In the genomic region with DNA sequence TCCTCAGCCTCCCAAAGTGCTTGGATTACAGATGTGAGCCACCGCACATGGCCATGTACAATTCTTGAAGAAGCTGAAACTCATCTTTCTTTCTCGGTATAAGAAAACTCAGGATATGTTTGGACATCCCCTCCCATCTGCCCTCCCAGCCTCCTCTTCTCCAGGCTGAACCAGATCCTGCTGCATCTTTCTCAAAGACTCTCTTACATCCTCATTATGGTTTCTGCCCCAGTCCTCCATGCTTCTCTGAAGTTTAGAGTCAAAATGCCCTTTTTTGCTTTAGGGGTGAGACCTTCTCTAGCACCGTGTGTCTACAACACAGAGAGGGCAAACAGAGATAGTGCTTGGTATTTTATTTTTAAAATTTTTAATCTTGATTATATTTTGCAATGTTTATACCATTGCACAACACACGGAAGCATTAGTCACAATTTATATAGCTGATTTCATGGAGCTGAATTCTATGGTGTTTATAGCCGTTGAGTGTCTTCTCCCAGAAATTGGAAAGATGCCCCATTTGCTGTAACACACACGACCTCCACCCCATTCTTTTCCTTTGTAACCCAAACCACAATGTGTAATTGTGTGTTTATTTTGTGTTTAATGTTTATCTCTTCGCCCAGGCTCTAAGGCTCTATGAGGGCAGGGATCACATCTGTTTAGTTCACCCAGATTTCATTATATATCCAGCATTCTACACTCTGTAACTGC, we compare ENCODE assay signal across 15 cellular contexts.
DNase-seq lines count a peak whose midpoint lies in the region; ATAC-seq and TF ChIP-seq lines count a peak whose summit lies in the region.
"Had no signal": no experiment of that assay in that cellular context is flagged by ENCODE, and none has a peak within 500 bp of the region (broad histone marks: within the 10 kb centered on the region; RNA-seq: fewer than 3 reads in every experiment).

No MANE protein-coding gene starts in this region.

- H3K4me1 ChIP-seq in HCT116 (ENCODE audit: control insufficient read depth in 1 of 2, insufficient read depth in 2 of 2, low read length in 2 of 2) (no peaks in the 10 kb centered on the region), RWPE2 (ENCODE audit: insufficient read depth, poor library complexity, severe bottlenecking) (no peaks in the 10 kb centered on the region), fibroblast of lung (ENCODE audit: control insufficient read depth, extremely low read depth, insufficient read depth, low read length) (peaks cover 7% of the 10 kb centered on the region), GM23338 (ENCODE audit: insufficient read depth) (peaks cover 12% of the 10 kb centered on the region; the same call in 1 of the 2 replicates), testis (no peaks in the 10 kb centered on the region)
- H3K4me1 ChIP-seq: psoas muscle had no signal

- no peak overlapping the region for H3K4me3 Mint-ChIP-seq in GM23338
- H3K4me3 Mint-ChIP-seq: H9 had no signal

- 88 to 94% methylated on average over 7 of the region's 7 CpGs for WGBS in testis, 2 donors

- H3K9ac ChIP-seq in HCT116 (ENCODE audit: low read length) (no peak overlapping the region), fibroblast of lung (ENCODE audit: insufficient read depth, low read length) (no peak overlapping the region)

- TF ChIP-seq POLR2A in HCT116 (IDR thresholded peaks at IDR 0.05; ENCODE audit: borderline replicate concordance, extremely low read depth, insufficient read depth, insufficient read length) (no peak), testis (IDR thresholded peaks at IDR 0.05) (no peak)

- H2AFZ ChIP-seq in HCT116 (ENCODE audit: low read depth, low read length, poor library complexity, severe bottlenecking): no peak overlapping the region
- H2AFZ ChIP-seq in fibroblast of lung (ENCODE audit: low read length): no peak overlapping the region
- no peak overlapping the region for H2AFZ ChIP-seq in GM23338

- DNase-seq in HCT116 (ENCODE audit: low read depth, low spot score): no peak
- no peak for DNase-seq in RWPE2 (ENCODE audit: low spot score)
- peak; percentile 89 to 99 for DNase-seq in fibroblast of lung (ENCODE audit: low read depth in 2 of 2)
- DNase-seq in skeletal muscle cell (ENCODE audit: low read depth): peak; percentile 96
- no peak for DNase-seq in GM23338 (ENCODE audit: low spot score)
- no peak for DNase-seq in effector CD8-positive, alpha-beta T cell (lab: John Stamatoyannopoulos, UW)
- DNase-seq in testis: no peak
- DNase-seq: activated CD4-positive, CD25-positive, alpha-beta regulatory T cell treated with anti-CD3 and anti-CD28 coated beads, Interleukin-2, amount 50 U/mL, for 72 hours; activated effector memory CD4-positive, alpha-beta T cell treated with anti-CD3 and anti-CD28 coated beads, Interleukin-2, amount 50 U/mL, for 16 hours; H9; psoas muscle; SHP77 had no signal

- H3K9me3 ChIP-seq in HCT116 (ENCODE audit: control insufficient read depth in 1 of 2, insufficient read depth in 1 of 2, low read depth in 1 of 2, low read length in 2 of 2) (no peaks in the 10 kb centered on the region), RWPE2 (ENCODE audit: severe bottlenecking) (no peaks in the 10 kb centered on the region), fibroblast of lung (ENCODE audit: control insufficient read depth, insufficient read depth, low read depth, low read length) (no peaks in the 10 kb centered on the region), testis (no peaks in the 10 kb centered on the region)
- H3K9me3 ChIP-seq: psoas muscle had no signal

- no TSS peak for BruUV-seq in HCT116 (replicated peaks; lab: Mats Ljungman, UMichigan)

- H3K27ac ChIP-seq in HCT116 (ENCODE audit: low read depth, low read length) (no peak overlapping the region), RWPE2 (ENCODE audit: poor library complexity, severe bottlenecking) (peak overlapping the region; percentile 25), fibroblast of lung (ENCODE audit: insufficient read depth, low read length) (peak overlapping the region; percentile 72), GM23338 (ENCODE audit: low read depth) (no peak overlapping the region), testis (no peak overlapping the region)
- H3K27ac ChIP-seq: HL-60, psoas muscle had no signal

- H3K36me3 ChIP-seq in HCT116 (ENCODE audit: control insufficient read depth in 1 of 2, insufficient read depth in 2 of 2, low read length in 2 of 2) (no peaks in the 10 kb centered on the region), RWPE2 (ENCODE audit: low read depth) (no peaks in the 10 kb centered on the region), fibroblast of lung (ENCODE audit: control insufficient read depth, insufficient read depth, low read length) (no peaks in the 10 kb centered on the region), GM23338 (ENCODE audit: insufficient read depth) (no peaks in the 10 kb centered on the region), testis (ENCODE audit: low read depth, missing control alignments) (no peaks in the 10 kb centered on the region)

- peaks cover 7% of the 10 kb centered on the region; the same call in 2 of the 3 replicates for H3K9me3 Mint-ChIP-seq in GM23338

- POLR2A ChIA-PET in HCT116 (lab: Charles Lee): no interaction called here

- H3K27me3 ChIP-seq in HCT116 (ENCODE audit: insufficient read depth, low read length): 0 out of 2 replicates have a peak, but pooled peaks cover 8% of the 10 kb centered on the region
- H3K27me3 ChIP-seq in RWPE2 (ENCODE audit: insufficient read depth, poor library complexity, severe bottlenecking): no peaks in the 10 kb centered on the region
- H3K27me3 ChIP-seq in fibroblast of lung (ENCODE audit: control insufficient read depth, insufficient read depth, low read length): no peaks in the 10 kb centered on the region
- H3K27me3 ChIP-seq in GM23338 (ENCODE audit: insufficient read depth): no peaks in the 10 kb centered on the region
- no peaks in the 10 kb centered on the region for H3K27me3 ChIP-seq in testis

- peaks cover 21% of the 10 kb centered on the region for H3K4me1 Mint-ChIP-seq in GM23338

- RAD21 ChIA-PET in HCT116 (lab: Charles Lee; ENCODE audit: low non-redundant PET in 1 of 2, low total read pairs in 2 of 2, uncharacterized antibody in 2 of 2, unreplicated experiment in 2 of 2): no interaction called here

- H3K27ac Mint-ChIP-seq in GM23338: no peak overlapping the region
- H3K27ac Mint-ChIP-seq: H9 had no signal

- no peaks in the 10 kb centered on the region for H3K9me2 ChIP-seq in HCT116 (ENCODE audit: insufficient read depth)
- 0 out of 2 replicates have a peak, but pooled peaks cover 7% of the 10 kb centered on the region for H3K9me2 ChIP-seq in GM23338 (ENCODE audit: insufficient read depth)

- TF ChIP-seq CTCF in HCT116 (IDR thresholded peaks at IDR 0.05 in 2 of 3, conservative IDR thresholded peaks at IDR 0.05 in 1 of 3; ENCODE audit: borderline replicate concordance in 1 of 3, insufficient read depth in 1 of 3, low read depth in 2 of 3, low read length in 2 of 3): no peak
- TF ChIP-seq CTCF in RWPE2 (IDR thresholded peaks at IDR 0.05; ENCODE audit: poor library complexity, severe bottlenecking): no peak
- TF ChIP-seq CTCF in fibroblast of lung (conservative IDR thresholded peaks at IDR 0.05 in 1 of 2, IDR thresholded peaks at IDR 0.05 in 1 of 2; ENCODE audit: low read depth in 1 of 2, low read length in 2 of 2): no peak
- TF ChIP-seq CTCF in GM23338 (conservative IDR thresholded peaks at IDR 0.05; ENCODE audit: low read depth in 2 of 2): no peak
- TF ChIP-seq CTCF in testis (IDR thresholded peaks at IDR 0.05): no peak

- H3F3A ChIP-seq in GM23338 (replicated peaks; ENCODE audit: low read depth): no peaks in the 10 kb centered on the region

- H3K4me2 ChIP-seq in HCT116 (ENCODE audit: low read length) (no peak overlapping the region), fibroblast of lung (ENCODE audit: extremely low read depth, insufficient read depth, low read length) (no peak overlapping the region), GM23338 (no peak overlapping the region)

- CTCF ChIA-PET in HCT116 (lab: Charles Lee): no interaction called here

- ATAC-seq in HCT116 (no peak), RWPE2 (ENCODE audit: low read depth) (peak; percentile 85), HG03139 (IDR thresholded peaks at IDR 0.05; ENCODE audit: unreplicated experiment) (no peak), GM23338 (no peak)
- ATAC-seq: left colon, psoas muscle had no signal

- TF ChIP-seq RAD21 in HCT116 (IDR thresholded peaks at IDR 0.05; ENCODE audit: low read depth): no peak

- H3K4me3 ChIP-seq in HCT116 (replicated peaks in 1 of 2; ENCODE audit: low read depth in 1 of 2, low read length in 2 of 2): no peak overlapping the region
- no peak overlapping the region for H3K4me3 ChIP-seq in RWPE2 (ENCODE audit: severe bottlenecking)
- no peak overlapping the region for H3K4me3 ChIP-seq in fibroblast of lung (replicated peaks in 1 of 4; ENCODE audit: control extremely low read depth in 1 of 4, insufficient read depth in 1 of 4, low read depth in 3 of 4, low read length in 4 of 4)
- H3K4me3 ChIP-seq in skeletal muscle cell (ENCODE audit: low read depth, low read length): no peak overlapping the region
- no peak overlapping the region for H3K4me3 ChIP-seq in GM23338
- no peak overlapping the region for H3K4me3 ChIP-seq in testis
- H3K4me3 ChIP-seq: psoas muscle had no signal

- peaks cover 1% of the 10 kb centered on the region for H3K27me3 Mint-ChIP-seq in GM23338 (ENCODE audit: insufficient read depth, low read depth, poor library complexity)

- H4K20me1 ChIP-seq in HCT116 (ENCODE audit: insufficient read depth): no peaks in the 10 kb centered on the region
- H4K20me1 ChIP-seq in fibroblast of lung (ENCODE audit: control insufficient read depth, extremely low read depth, insufficient read depth, low read length): no peaks in the 10 kb centered on the region
- no peaks in the 10 kb centered on the region for H4K20me1 ChIP-seq in GM23338 (replicated peaks; ENCODE audit: insufficient read depth)

- no peaks in the 10 kb centered on the region for H3K79me2 ChIP-seq in HCT116 (ENCODE audit: insufficient read depth, low read length)
- H3K79me2 ChIP-seq in fibroblast of lung (ENCODE audit: control insufficient read depth, insufficient read depth, low read length): no peaks in the 10 kb centered on the region
- no peaks in the 10 kb centered on the region for H3K79me2 ChIP-seq in GM23338 (replicated peaks; ENCODE audit: insufficient read depth)

- no peaks in the 10 kb centered on the region; the same call in 2 of the 3 replicates for H3K36me3 Mint-ChIP-seq in GM23338 (ENCODE audit: low read depth)

- intact Hi-C loops in HCT116 (cut with micrococcal nuclease) (no loop called here), testis (cut with DNase I; ENCODE audit: low total_unique reads) (no loop called here)

TF ChIP-seq in HCT116, 20 proteins besides CTCF, POLR2A, EP300 and RAD21:
- TF ChIP-seq CEBPB (IDR thresholded peaks at IDR 0.05; ENCODE audit: low read depth): 0 out of 2 replicates have a peak, but pooled peaks have one; percentile 15
- no peak for TF ChIP-seq ZFX (IDR thresholded peaks at IDR 0.05)
- no peak for TF ChIP-seq FOSL1 (IDR thresholded peaks at IDR 0.05; ENCODE audit: low read depth)
- TF ChIP-seq SIN3A (IDR thresholded peaks at IDR 0.05; ENCODE audit: low read depth): no peak

TF ChIP-seq in GM23338, 12 proteins besides CTCF, POLR2A, EP300 and RAD21 (continues in another document):
- no peak for TF ChIP-seq POLR2AphosphoS5 (IDR thresholded peaks at IDR 0.05; ENCODE audit: low read depth)

Comparison
In these comparisons a context has a peak if more than half of its experiments do, and no peak if none do; other contexts are left out.
1. DNase-seq: peak in fibroblast of lung (2 of 2) and skeletal muscle cell (single experiment); none in HCT116 (single experiment), RWPE2 (single experiment), GM23338 (single experiment), effector CD8-positive, alpha-beta T cell (single experiment) and testis (single experiment).
2. H3K27ac ChIP-seq: peak in RWPE2 (single experiment) and fibroblast of lung (single experiment); none in HCT116 (single experiment), GM23338 (single experiment) and testis (0 of 2).